ENCODE assay signal across 8 cellular contexts in the genomic region with DNA sequence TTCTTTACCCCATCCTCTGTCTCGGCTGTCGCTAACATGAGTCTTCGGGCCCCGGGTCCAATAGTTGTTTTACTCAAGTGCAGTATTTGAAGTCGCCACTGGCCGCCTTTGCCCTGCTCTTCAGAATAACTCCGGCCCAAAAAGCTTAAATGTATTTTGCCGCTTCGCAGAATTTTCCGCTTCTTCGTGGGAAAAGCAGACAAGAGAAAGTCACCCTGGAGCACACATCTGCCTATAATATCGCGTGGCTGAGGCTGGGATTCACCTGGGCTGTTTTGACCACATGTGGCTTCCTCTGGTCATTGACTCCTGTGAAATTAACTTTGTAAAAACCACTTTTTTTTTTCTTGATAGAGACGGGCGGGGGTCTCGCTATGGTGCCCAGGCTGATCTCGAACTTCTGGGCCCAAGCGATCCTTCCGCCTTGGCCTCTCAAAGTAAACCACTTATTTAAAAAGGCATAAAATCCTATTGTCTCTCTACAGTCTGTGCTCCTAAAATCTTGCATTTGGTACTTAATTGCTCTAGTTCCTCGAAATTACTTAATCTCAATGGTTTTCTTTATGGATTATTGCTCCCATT. TPM values are rescaled to one million over a fixed set of nuclear protein-coding genes. Genes with fewer than 3 reads are reported as not detected.
DNase-seq lines count a peak whose midpoint lies in the region; ATAC-seq and TF ChIP-seq lines count a peak whose summit lies in the region.

No MANE protein-coding gene starts in this region.

- H3F3A ChIP-seq in PC-3 (ENCODE audit: low read length, unreplicated experiment) (no peaks in the 10 kb centered on the region), neural cell (ENCODE audit: insufficient read depth, low read length, poor library complexity, severe bottlenecking) (no peaks in the 10 kb centered on the region)

- H4K20me1 ChIP-seq in PC-3 (ENCODE audit: low read length) (peaks cover 21% of the 10 kb centered on the region), neural cell (ENCODE audit: insufficient read depth) (no peaks in the 10 kb centered on the region)

- H3K27ac ChIP-seq in PC-3 (ENCODE audit: low read length) (peak overlapping the region; percentile 64), neural cell (ENCODE audit: low read length) (peak overlapping the region; percentile 79)

- intact Hi-C loops in PC-3 (cut with micrococcal nuclease): no loop called here

- TF ChIP-seq RAD21 in neural cell (conservative IDR thresholded peaks at IDR 0.05): no peak

- H3K9me3 ChIP-seq in PC-3 (ENCODE audit: low read length): no peaks in the 10 kb centered on the region
- H3K9me3 ChIP-seq in endocrine pancreas (ENCODE audit: control insufficient read depth, low read length): no peaks in the 10 kb centered on the region
- H3K9me3 ChIP-seq in neural cell (ENCODE audit: low read length): no peaks in the 10 kb centered on the region

- H3K9ac ChIP-seq in PC-3 (ENCODE audit: low read length) (peak overlapping the region; percentile 94), endocrine pancreas (ENCODE audit: control insufficient read depth, insufficient read depth, low read length) (peak overlapping the region; percentile 84), neural cell (ENCODE audit: low read length) (peak overlapping the region; percentile 77)

- POLR2A ChIA-PET in PC-3 (lab: Charles Lee; ENCODE audit: unreplicated experiment): interaction anchor here (0.6 kb wide), 3 partner anchors 19 to 1347 kb away, joined by 3 to 4 read pairs (median 3); no protein-coding TSS in a partner anchor

- DNase-seq in CD1c-positive myeloid dendritic cell (ENCODE audit: extremely low spot score): peak; percentile 28
- peak; percentile 12 for DNase-seq in PC-3
- DNase-seq in GM13977 (ENCODE audit: low spot score): no peak
- no peak for DNase-seq in DMS153 (lab: John Stamatoyannopoulos, UW)
- no peak for DNase-seq in NCI-H128 (lab: John Stamatoyannopoulos, UW; ENCODE audit: unreplicated experiment)

- H3K9me2 ChIP-seq in PC-3 (replicated peaks; ENCODE audit: low read length): no peaks in the 10 kb centered on the region
- H3K9me2 ChIP-seq in neural cell (ENCODE audit: insufficient read depth, low read length): no peaks in the 10 kb centered on the region

- H3K79me2 ChIP-seq in PC-3 (ENCODE audit: low read length) (peaks cover 53% of the 10 kb centered on the region), neural cell (replicated peaks; ENCODE audit: insufficient read depth, low read length) (peaks cover 27% of the 10 kb centered on the region)

- peak overlapping the region; percentile 97 for H3K4me3 ChIP-seq in PC-3 (ENCODE audit: low read length)
- H3K4me3 ChIP-seq in endocrine pancreas (ENCODE audit: control insufficient read depth, insufficient read depth, low read length): peak overlapping the region; percentile 78
- H3K4me3 ChIP-seq in neural cell (ENCODE audit: low read length): peak overlapping the region; percentile 97

- TF ChIP-seq EP300 in neural cell (conservative IDR thresholded peaks at IDR 0.05; ENCODE audit: poor library complexity, severe bottlenecking): no peak

- CTCF ChIA-PET in PC-3 (lab: Charles Lee): no interaction called here

- BruUV-seq in PC-3 (replicated peaks; lab: Mats Ljungman, UMichigan): TSS peak; percentile 57

- H3K27me3 ChIP-seq in PC-3 (ENCODE audit: low read length): no peaks in the 10 kb centered on the region
- no peaks in the 10 kb centered on the region for H3K27me3 ChIP-seq in endocrine pancreas (ENCODE audit: control insufficient read depth, insufficient read depth, low read length)
- no peaks in the 10 kb centered on the region for H3K27me3 ChIP-seq in neural cell (ENCODE audit: insufficient read depth, low read depth, low read length)

- in situ Hi-C loops in GM13977 (cut with MboI; ENCODE audit: low pct_unique_long_range_greater_than_20kb, low sequenced_read_pairs, unreplicated experiment): no loop called here

- H3K4me1 ChIP-seq in PC-3 (ENCODE audit: insufficient read depth, low read length) (peaks cover 26% of the 10 kb centered on the region), endocrine pancreas (ENCODE audit: control insufficient read depth, insufficient read depth, low read length) (peaks cover 8% of the 10 kb centered on the region)

- peak; percentile 3 for ATAC-seq in GM21528 (IDR thresholded peaks at IDR 0.05; ENCODE audit: low FRiP score, unreplicated experiment)
- ATAC-seq in PC-3: no peak; the same call in 1 of the 2 replicates

- H2AFZ ChIP-seq in PC-3 (ENCODE audit: low read length) (peak overlapping the region; percentile 89), neural cell (ENCODE audit: low read depth, low read length) (peak overlapping the region; percentile 59)

- H3K4me2 ChIP-seq in PC-3 (ENCODE audit: low read length) (peak overlapping the region; percentile 84), neural cell (ENCODE audit: low read length) (peak overlapping the region; percentile 63)

- H3K36me3 ChIP-seq in PC-3 (ENCODE audit: low read depth, low read length): 0 out of 2 replicates have a peak, but pooled peaks cover 2% of the 10 kb centered on the region
- no peaks in the 10 kb centered on the region for H3K36me3 ChIP-seq in endocrine pancreas (ENCODE audit: control insufficient read depth, insufficient read depth, low read length)
- H3K36me3 ChIP-seq in neural cell (ENCODE audit: insufficient read depth, low read length): no peaks in the 10 kb centered on the region

- TF ChIP-seq CTCF in PC-3 (conservative IDR thresholded peaks at IDR 0.05; ENCODE audit: low read depth, low read length) (no peak; the same call in 1 of the 2 replicates), neural cell (IDR thresholded peaks at IDR 0.05; ENCODE audit: poor library complexity, severe bottlenecking) (no peak), GM13977 (IDR thresholded peaks at IDR 0.05; ENCODE audit: extremely low read depth, insufficient read depth, missing control alignments) (no peak)

TF ChIP-seq in neural cell, 6 proteins besides CTCF, POLR2A, EP300 and RAD21:
- TF ChIP-seq MXI1 (conservative IDR thresholded peaks at IDR 0.05; ENCODE audit: poor library complexity, severe bottlenecking) (no peak), TAF1 (IDR thresholded peaks at IDR 0.05; ENCODE audit: low read depth) (no peak), POLR2AphosphoS5 (IDR thresholded peaks at IDR 0.05) (no peak), EZH2 (IDR thresholded peaks at IDR 0.05; ENCODE audit: borderline replicate concordance, insufficient read depth, low read length, poor library complexity, severe bottlenecking) (no peak), SMC3 (conservative IDR thresholded peaks at IDR 0.05; ENCODE audit: poor library complexity) (no peak)
- TF ChIP-seq, protein P1, sequence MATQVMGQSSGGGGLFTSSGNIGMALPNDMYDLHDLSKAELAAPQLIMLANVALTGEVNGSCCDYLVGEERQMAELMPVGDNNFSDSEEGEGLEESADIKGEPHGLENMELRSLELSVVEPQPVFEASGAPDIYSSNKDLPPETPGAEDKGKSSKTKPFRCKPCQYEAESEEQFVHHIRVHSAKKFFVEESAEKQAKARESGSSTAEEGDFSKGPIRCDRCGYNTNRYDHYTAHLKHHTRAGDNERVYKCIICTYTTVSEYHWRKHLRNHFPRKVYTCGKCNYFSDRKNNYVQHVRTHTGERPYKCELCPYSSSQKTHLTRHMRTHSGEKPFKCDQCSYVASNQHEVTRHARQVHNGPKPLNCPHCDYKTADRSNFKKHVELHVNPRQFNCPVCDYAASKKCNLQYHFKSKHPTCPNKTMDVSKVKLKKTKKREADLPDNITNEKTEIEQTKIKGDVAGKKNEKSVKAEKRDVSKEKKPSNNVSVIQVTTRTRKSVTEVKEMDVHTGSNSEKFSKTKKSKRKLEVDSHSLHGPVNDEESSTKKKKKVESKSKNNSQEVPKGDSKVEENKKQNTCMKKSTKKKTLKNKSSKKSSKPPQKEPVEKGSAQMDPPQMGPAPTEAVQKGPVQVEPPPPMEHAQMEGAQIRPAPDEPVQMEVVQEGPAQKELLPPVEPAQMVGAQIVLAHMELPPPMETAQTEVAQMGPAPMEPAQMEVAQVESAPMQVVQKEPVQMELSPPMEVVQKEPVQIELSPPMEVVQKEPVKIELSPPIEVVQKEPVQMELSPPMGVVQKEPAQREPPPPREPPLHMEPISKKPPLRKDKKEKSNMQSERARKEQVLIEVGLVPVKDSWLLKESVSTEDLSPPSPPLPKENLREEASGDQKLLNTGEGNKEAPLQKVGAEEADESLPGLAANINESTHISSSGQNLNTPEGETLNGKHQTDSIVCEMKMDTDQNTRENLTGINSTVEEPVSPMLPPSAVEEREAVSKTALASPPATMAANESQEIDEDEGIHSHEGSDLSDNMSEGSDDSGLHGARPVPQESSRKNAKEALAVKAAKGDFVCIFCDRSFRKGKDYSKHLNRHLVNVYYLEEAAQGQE (IDR thresholded peaks at IDR 0.05; ENCODE audit: borderline replicate concordance): no peak

RNA-seq across cellular contexts. Expression of a gene that starts 0.7 kb away (rescaled TPM):
- 42.6 and 46.2 TPM in 2 replicates for total RNA-seq in PC-3 (2014; rRNA removed)
- 48.8 and 53.8 TPM in 2 replicates for polyA plus RNA-seq in neural cell
- polyA minus RNA-seq in neural cell: 49.9 and 51.4 TPM in 2 replicates

Comparison
In these comparisons a context has a peak if more than half of its experiments do, and no peak if none do; other contexts are left out.
1. DNase-seq: peak in CD1c-positive myeloid dendritic cell (single experiment) and PC-3 (single experiment); none in GM13977 (single experiment), DMS153 (single experiment) and NCI-H128 (single experiment).
2. Peak in every context shown above with its lines, with median percentiles within 50 percentile points of each other: H3K4me3 ChIP-seq and H3K9ac ChIP-seq.